In genomic region chr12:93442411-93443340, GRCh38 we compare ENCODE assay signal across 8 cellular contexts. TPM values are rescaled to one million over a fixed set of nuclear protein-coding genes. Genes with fewer than 3 reads are reported as not detected.
DNase-seq lines count a peak whose midpoint lies in the region; ATAC-seq, FAIRE-seq and TF ChIP-seq lines count a peak whose summit lies in the region.

No MANE protein-coding gene starts in this region.

- H2BK5ac ChIP-seq in mesendoderm (ENCODE audit: low read length): no peak overlapping the region

- in situ Hi-C loops in G401 (cut with HindIII; ENCODE audit: low sequenced_read_pairs): no loop called here

- H3K4me3 ChIP-seq in Loucy (ENCODE audit: low read length, poor library complexity, severe bottlenecking): peak overlapping the region; percentile 98
- peak overlapping the region; percentile 50 for H3K4me3 ChIP-seq in mesendoderm (ENCODE audit: low read length)

- peak overlapping the region; percentile 98 for H3K9ac ChIP-seq in Loucy (ENCODE audit: low read depth, low read length, poor library complexity, severe bottlenecking)
- H3K9ac ChIP-seq in mesendoderm (ENCODE audit: low read length): peak overlapping the region; percentile 80

- no peak overlapping the region for H2AK5ac ChIP-seq in mesendoderm (ENCODE audit: low read length)

- H3K36me3 Mint-ChIP-seq in central memory CD8-positive, alpha-beta T cell (ENCODE audit: insufficient read depth): peaks cover 12% of the 10 kb centered on the region

- peak overlapping the region; percentile 99 for H2AFZ ChIP-seq in Loucy (ENCODE audit: low read length)

- peaks cover 38% of the 10 kb centered on the region for H4K20me1 ChIP-seq in Loucy (ENCODE audit: insufficient read depth, low read length, poor library complexity, severe bottlenecking)

- H3K9me2 ChIP-seq in Loucy (replicated peaks; ENCODE audit: low read depth, low read length): no peaks in the 10 kb centered on the region

- WGBS in mesendoderm (ENCODE audit: extremely low coverage, insufficient coverage, low lambda C conversion rate): no CpG with 5 or more reads among the region's 19 CpGs

- no peak overlapping the region for H4K5ac ChIP-seq in mesendoderm (ENCODE audit: low read length)

- H3K4me2 ChIP-seq in Loucy (ENCODE audit: low read depth, low read length, poor library complexity, severe bottlenecking): peak overlapping the region; percentile 99
- H3K4me2 ChIP-seq in mesendoderm (ENCODE audit: low read length): peak overlapping the region; percentile 29

- peak overlapping the region; percentile 20 for H3K18ac ChIP-seq in mesendoderm (ENCODE audit: low read length)

- peak overlapping the region; percentile 95 for H3K4me3 Mint-ChIP-seq in central memory CD8-positive, alpha-beta T cell

- TF ChIP-seq CTCF in C4-2B (conservative IDR thresholded peaks at IDR 0.05): no peak
- no peak for TF ChIP-seq CTCF in Loucy (conservative IDR thresholded peaks at IDR 0.05; ENCODE audit: low read length)

- H3K4me1 ChIP-seq in Loucy (ENCODE audit: insufficient read depth, low read length, poor library complexity, severe bottlenecking) (peaks cover 42% of the 10 kb centered on the region), mesendoderm (ENCODE audit: control insufficient read depth, low read depth, low read length) (peaks cover 8% of the 10 kb centered on the region)

- DNase-seq in central memory CD8-positive, alpha-beta T cell (ENCODE audit: low spot score in 2 of 2): no peak
- DNase-seq in mesendoderm (peak; percentile 65), AML-193 (lab: John Stamatoyannopoulos, UW) (no peak), HTR-8/SVneo (ENCODE audit: insufficient read length, low spot score) (no peak), G401 (ENCODE audit: low spot score) (no peak), AG20443 (ENCODE audit: low spot score) (no peak)

- no peak overlapping the region for H3K23ac ChIP-seq in mesendoderm (ENCODE audit: low read length)

- H3K27ac ChIP-seq in C4-2B (peak overlapping the region; percentile 94), mesendoderm (ENCODE audit: low read depth, low read length) (peak overlapping the region; percentile 14)

- H2BK15ac ChIP-seq in mesendoderm (replicated peaks; ENCODE audit: low read depth): no peak overlapping the region

- H3K56ac ChIP-seq in mesendoderm (ENCODE audit: low read length): peak overlapping the region; percentile 93

- no peaks in the 10 kb centered on the region for H3K36me3 ChIP-seq in Loucy (ENCODE audit: insufficient read depth, low read length)
- no peaks in the 10 kb centered on the region for H3K36me3 ChIP-seq in mesendoderm (ENCODE audit: control insufficient read depth, insufficient read depth, low read length)

- H3K4me1 Mint-ChIP-seq in central memory CD8-positive, alpha-beta T cell: peaks cover 40% of the 10 kb centered on the region

- no peak overlapping the region for H2BK120ac ChIP-seq in mesendoderm (ENCODE audit: low read depth, low read length)

- peak overlapping the region; percentile 96 for H3K27ac Mint-ChIP-seq in central memory CD8-positive, alpha-beta T cell (ENCODE audit: low read depth)

- ATAC-seq in central memory CD8-positive, alpha-beta T cell (replicated peaks; ENCODE audit: extremely low read depth, poor library complexity, severe bottlenecking): no peak

- H3K9me3 Mint-ChIP-seq in central memory CD8-positive, alpha-beta T cell: no peaks in the 10 kb centered on the region

- peaks cover 45% of the 10 kb centered on the region for H3K79me2 ChIP-seq in Loucy (ENCODE audit: insufficient read depth, low read length)
- peaks cover 38% of the 10 kb centered on the region for H3K79me2 ChIP-seq in mesendoderm (ENCODE audit: control insufficient read depth, insufficient read depth, low read length)

- no peaks in the 10 kb centered on the region for H3K27me3 ChIP-seq in Loucy (ENCODE audit: insufficient read depth, low read length, poor library complexity, severe bottlenecking)
- no peaks in the 10 kb centered on the region for H3K27me3 ChIP-seq in mesendoderm (ENCODE audit: insufficient read depth, low read length, poor library complexity)

- H3K4ac ChIP-seq in mesendoderm (ENCODE audit: low read depth, low read length): no peak overlapping the region

- FAIRE-seq in HTR-8/SVneo (lab: Jason Lieb, UNC): no peak

- H3F3A ChIP-seq in Loucy (ENCODE audit: low read depth): no peaks in the 10 kb centered on the region

- no peaks in the 10 kb centered on the region for H3K9me3 ChIP-seq in Loucy (ENCODE audit: insufficient read depth, low read depth, low read length)

- H4K8ac ChIP-seq in mesendoderm (ENCODE audit: low read depth, low read length): no peak overlapping the region

- peaks cover 2% of the 10 kb centered on the region for H3K79me1 ChIP-seq in mesendoderm (ENCODE audit: low read length)

- H3K27me3 Mint-ChIP-seq in central memory CD8-positive, alpha-beta T cell: no peaks in the 10 kb centered on the region

RNA-seq across cellular contexts. Expression of gene UBE2N, which starts 0.9 kb away (rescaled TPM):
- 254 TPM for polyA plus RNA-seq in mesendoderm (2013, experiment 1 of 2)
- polyA plus RNA-seq in mesendoderm (2013, experiment 2 of 2): 243 TPM
- total RNA-seq in G401 (2014; rRNA removed; shearing (Covaris generic)): 116 and 119 TPM in 2 replicates

RNA-seq across cellular contexts. Expression of gene MRPL42, which starts 24.6 kb away (rescaled TPM):
- polyA plus RNA-seq in mesendoderm (2013, experiment 1 of 2): 149 TPM
- 153 TPM for polyA plus RNA-seq in mesendoderm (2013, experiment 2 of 2)
- 159 and 173 TPM in 2 replicates for total RNA-seq in G401 (2014; rRNA removed; shearing (Covaris generic))
